Comparison of ENCODE assay signal across 9 cellular contexts in genomic region chr10:73586583-73586984, GRCh38. TPM values are rescaled to one million over a fixed set of nuclear protein-coding genes. Genes with fewer than 3 reads are reported as not detected.
DNase-seq lines count a peak whose midpoint lies in the region; ATAC-seq and TF ChIP-seq lines count a peak whose summit lies in the region.
"Had no signal": no experiment of that assay in that cellular context is flagged by ENCODE, and none has a peak within 500 bp of the region (broad histone marks: within the 10 kb centered on the region; RNA-seq: fewer than 3 reads in every experiment).

No MANE protein-coding gene starts in this region.

- peak; percentile 22 to 32 for TF ChIP-seq RAD21 in liver (IDR thresholded peaks at IDR 0.05)

- 2% methylated on average over 1 of the region's 1 CpG for WGBS in liver
- 0 to 3% methylated on average over 1 of the region's 1 CpG for WGBS in tibial nerve, 2 donors

- H3K4me1 ChIP-seq in liver (ENCODE audit: control insufficient read depth in 4 of 4, insufficient read depth in 4 of 4, low read length in 3 of 4) (peaks cover 8 to 23% (median 19%) of the 10 kb centered on the region in 4 donors), tibial nerve (peaks cover 0 to 76% (median 31%) of the 10 kb centered on the region in 4 donors)

- H3K27me3 Mint-ChIP-seq in effector memory CD8-positive, alpha-beta T cell: no peaks in the 10 kb centered on the region
- H3K27me3 Mint-ChIP-seq: activated T-cell treated with anti-CD3 and anti-CD28 coated beads, Interleukin-2, amount 50 U/mL, for 24 hours had no signal

- H3K4me1 Mint-ChIP-seq in effector memory CD8-positive, alpha-beta T cell (ENCODE audit: low read depth in 2 of 2): peaks cover 6 to 15% of the 10 kb centered on the region in 2 donors

- H3K4me3 Mint-ChIP-seq in effector memory CD8-positive, alpha-beta T cell: no peak overlapping the region
- H3K4me3 Mint-ChIP-seq: activated T-cell treated with anti-CD3 and anti-CD28 coated beads, Interleukin-2, amount 50 U/mL, for 24 hours had no signal

- peak; percentile 46 to 65 for TF ChIP-seq EP300 in tibial nerve (IDR thresholded peaks at IDR 0.05)

- H3K27ac ChIP-seq in liver (ENCODE audit: low read depth in 1 of 2, low read length in 2 of 2) (no peak overlapping the region), tibial nerve (peak overlapping the region; percentile 47 to 94 (median 80))

- TF ChIP-seq POLR2A in tibial nerve (IDR thresholded peaks at IDR 0.05): no peak

- H3K9ac ChIP-seq in liver (ENCODE audit: low read depth in 1 of 2, low read length in 2 of 2): no peak overlapping the region

- H3K4me3 ChIP-seq in LNCaP clone FGC (ENCODE audit: low read depth, low read length) (peak overlapping the region; percentile 31; the same call in 1 of the 2 replicates), cardiac fibroblast (replicated peaks in 1 of 2; ENCODE audit: low read depth in 2 of 2, low read length in 2 of 2) (no peak overlapping the region), liver (ENCODE audit: low read depth in 1 of 3, low read length in 3 of 3) (no peak overlapping the region), tibial nerve (no peak overlapping the region)

- TF ChIP-seq CTCF in LNCaP clone FGC (IDR thresholded peaks at IDR 0.05; ENCODE audit: control insufficient read depth, extremely low read depth, insufficient read depth): no peak
- no peak for TF ChIP-seq CTCF in cardiac fibroblast (IDR thresholded peaks at IDR 0.05; ENCODE audit: low read depth, low read length)
- no peak for TF ChIP-seq CTCF in liver (IDR thresholded peaks at IDR 0.05; ENCODE audit: low read depth, low read length, missing input control)
- no peak for TF ChIP-seq CTCF in tibial nerve (IDR thresholded peaks at IDR 0.05)

- no peaks in the 10 kb centered on the region for H3K27me3 ChIP-seq in liver (ENCODE audit: control insufficient read depth in 4 of 4, insufficient read depth in 4 of 4, low read length in 3 of 4)
- H3K27me3 ChIP-seq in tibial nerve: no peaks in the 10 kb centered on the region

- no peaks in the 10 kb centered on the region for H3K36me3 Mint-ChIP-seq in effector memory CD8-positive, alpha-beta T cell (ENCODE audit: insufficient read depth)

- no peak for ATAC-seq in effector memory CD8-positive, alpha-beta T cell (replicated peaks)
- no peak for ATAC-seq in HG02759 (IDR thresholded peaks at IDR 0.05; ENCODE audit: unreplicated experiment)

- DNase-seq in LNCaP clone FGC (ENCODE audit: low read depth) (peak; percentile 99), cardiac fibroblast (ENCODE audit: low read depth in 2 of 2) (peak; percentile 76 to 80), tibial nerve (ENCODE audit: low spot score in 2 of 2) (peak in 1 of 2 donors; percentile 49), NCI-H1048 (lab: John Stamatoyannopoulos, UW) (no peak), cerebellum (ENCODE audit: low spot score) (no peak)
- no peak for DNase-seq in effector memory CD8-positive, alpha-beta T cell
- DNase-seq: activated T-cell treated with anti-CD3 and anti-CD28 coated beads, Interleukin-2, amount 50 U/mL, for 24 hours had no signal

- H3K36me3 ChIP-seq in liver (ENCODE audit: control insufficient read depth in 4 of 4, insufficient read depth in 3 of 4, low read depth in 1 of 4, low read length in 3 of 4): no peaks in the 10 kb centered on the region
- H3K36me3 ChIP-seq in tibial nerve: no peaks in the 10 kb centered on the region

- H3K9me3 ChIP-seq in liver (ENCODE audit: control insufficient read depth in 4 of 4, low read length in 3 of 4): peaks cover 0 to 2% (median 0%) of the 10 kb centered on the region in 4 donors
- no peaks in the 10 kb centered on the region for H3K9me3 ChIP-seq in tibial nerve

- H3K9me3 Mint-ChIP-seq in effector memory CD8-positive, alpha-beta T cell: no peaks in the 10 kb centered on the region
- H3K9me3 Mint-ChIP-seq: activated T-cell treated with anti-CD3 and anti-CD28 coated beads, Interleukin-2, amount 50 U/mL, for 24 hours had no signal

- H3K27ac Mint-ChIP-seq in effector memory CD8-positive, alpha-beta T cell: no peak overlapping the region
- H3K27ac Mint-ChIP-seq: activated T-cell treated with anti-CD3 and anti-CD28 coated beads, Interleukin-2, amount 50 U/mL, for 24 hours had no signal

TF ChIP-seq in liver, 16 proteins besides CTCF, POLR2A, EP300 and RAD21:
- TF ChIP-seq FOXA1 (IDR thresholded peaks at IDR 0.05) (no peak), SP1 (IDR thresholded peaks at IDR 0.05) (peak; percentile 75), MAX (IDR thresholded peaks at IDR 0.05) (peak; percentile 49), HNF4A (conservative IDR thresholded peaks at IDR 0.05) (peak; percentile 92 to 94), YY1 (IDR thresholded peaks at IDR 0.05) (peak; percentile 58), FOXA2 (IDR thresholded peaks at IDR 0.05) (no peak), RXRA (IDR thresholded peaks at IDR 0.05) (peak; percentile 44 to 73), JUND (IDR thresholded peaks at IDR 0.05) (peak; percentile 25 to 77), ATF3 (IDR thresholded peaks at IDR 0.05) (peak; percentile 78), GABPA (IDR thresholded peaks at IDR 0.05 in 1 of 2, conservative IDR thresholded peaks at IDR 0.05 in 1 of 2) (peak in 1 of 2 donors; percentile 42), HNF4G (IDR thresholded peaks at IDR 0.05) (peak; percentile 77), TAF1 (conservative IDR thresholded peaks at IDR 0.05) (no peak), NR2F2 (IDR thresholded peaks at IDR 0.05) (peak; percentile 35), ZBTB33 (IDR thresholded peaks at IDR 0.05) (peak; percentile 90), EGR1 (IDR thresholded peaks at IDR 0.05; ENCODE audit: low read depth in 2 of 2) (no peak)
- TF ChIP-seq, protein P1, sequence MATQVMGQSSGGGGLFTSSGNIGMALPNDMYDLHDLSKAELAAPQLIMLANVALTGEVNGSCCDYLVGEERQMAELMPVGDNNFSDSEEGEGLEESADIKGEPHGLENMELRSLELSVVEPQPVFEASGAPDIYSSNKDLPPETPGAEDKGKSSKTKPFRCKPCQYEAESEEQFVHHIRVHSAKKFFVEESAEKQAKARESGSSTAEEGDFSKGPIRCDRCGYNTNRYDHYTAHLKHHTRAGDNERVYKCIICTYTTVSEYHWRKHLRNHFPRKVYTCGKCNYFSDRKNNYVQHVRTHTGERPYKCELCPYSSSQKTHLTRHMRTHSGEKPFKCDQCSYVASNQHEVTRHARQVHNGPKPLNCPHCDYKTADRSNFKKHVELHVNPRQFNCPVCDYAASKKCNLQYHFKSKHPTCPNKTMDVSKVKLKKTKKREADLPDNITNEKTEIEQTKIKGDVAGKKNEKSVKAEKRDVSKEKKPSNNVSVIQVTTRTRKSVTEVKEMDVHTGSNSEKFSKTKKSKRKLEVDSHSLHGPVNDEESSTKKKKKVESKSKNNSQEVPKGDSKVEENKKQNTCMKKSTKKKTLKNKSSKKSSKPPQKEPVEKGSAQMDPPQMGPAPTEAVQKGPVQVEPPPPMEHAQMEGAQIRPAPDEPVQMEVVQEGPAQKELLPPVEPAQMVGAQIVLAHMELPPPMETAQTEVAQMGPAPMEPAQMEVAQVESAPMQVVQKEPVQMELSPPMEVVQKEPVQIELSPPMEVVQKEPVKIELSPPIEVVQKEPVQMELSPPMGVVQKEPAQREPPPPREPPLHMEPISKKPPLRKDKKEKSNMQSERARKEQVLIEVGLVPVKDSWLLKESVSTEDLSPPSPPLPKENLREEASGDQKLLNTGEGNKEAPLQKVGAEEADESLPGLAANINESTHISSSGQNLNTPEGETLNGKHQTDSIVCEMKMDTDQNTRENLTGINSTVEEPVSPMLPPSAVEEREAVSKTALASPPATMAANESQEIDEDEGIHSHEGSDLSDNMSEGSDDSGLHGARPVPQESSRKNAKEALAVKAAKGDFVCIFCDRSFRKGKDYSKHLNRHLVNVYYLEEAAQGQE (IDR thresholded peaks at IDR 0.05): no peak

RNA-seq across cellular contexts. Expression of gene USP54, which starts 4.6 kb away (rescaled TPM):
- total RNA-seq in liver (1 to 10 TPM; 3.6 to 9.0 TPM), tibial nerve (100 to 1,000 TPM in 3 of 4 donors, 10 to 100 TPM in 1; 96.6 to 172 (median 125) TPM), cerebellum (43.3 TPM)
- 10 to 100 TPM in 1 of 2 donors, 1 to 10 TPM in 1; 1.3 to 10.4 TPM for polyA plus RNA-seq in liver

RNA-seq across cellular contexts. Expression of gene MYOZ1, which starts 54.7 kb away (rescaled TPM):
- total RNA-seq in liver: under 1 TPM; 0.17 to 0.23 TPM
- polyA plus RNA-seq in liver: under 1 TPM in 1 of 2 donors, not detected in 1; 0.14 TPM
- total RNA-seq in tibial nerve: 1 to 10 TPM in 2 of 4 donors, under 1 TPM in 2; 0.42 to 3.9 (median 1.4) TPM
- 0.18 TPM for total RNA-seq in cerebellum

Comparison
In these comparisons a context has a peak if more than half of its experiments do, and no peak if none do; other contexts are left out.
1. DNase-seq: peak in LNCaP clone FGC (single experiment) and cardiac fibroblast (2 of 2); none in NCI-H1048 (single experiment), cerebellum (single experiment) and effector memory CD8-positive, alpha-beta T cell (0 of 3).
2. H3K27ac ChIP-seq: peak in tibial nerve (4 of 4); none in liver (0 of 2).